In the genomic region with DNA sequence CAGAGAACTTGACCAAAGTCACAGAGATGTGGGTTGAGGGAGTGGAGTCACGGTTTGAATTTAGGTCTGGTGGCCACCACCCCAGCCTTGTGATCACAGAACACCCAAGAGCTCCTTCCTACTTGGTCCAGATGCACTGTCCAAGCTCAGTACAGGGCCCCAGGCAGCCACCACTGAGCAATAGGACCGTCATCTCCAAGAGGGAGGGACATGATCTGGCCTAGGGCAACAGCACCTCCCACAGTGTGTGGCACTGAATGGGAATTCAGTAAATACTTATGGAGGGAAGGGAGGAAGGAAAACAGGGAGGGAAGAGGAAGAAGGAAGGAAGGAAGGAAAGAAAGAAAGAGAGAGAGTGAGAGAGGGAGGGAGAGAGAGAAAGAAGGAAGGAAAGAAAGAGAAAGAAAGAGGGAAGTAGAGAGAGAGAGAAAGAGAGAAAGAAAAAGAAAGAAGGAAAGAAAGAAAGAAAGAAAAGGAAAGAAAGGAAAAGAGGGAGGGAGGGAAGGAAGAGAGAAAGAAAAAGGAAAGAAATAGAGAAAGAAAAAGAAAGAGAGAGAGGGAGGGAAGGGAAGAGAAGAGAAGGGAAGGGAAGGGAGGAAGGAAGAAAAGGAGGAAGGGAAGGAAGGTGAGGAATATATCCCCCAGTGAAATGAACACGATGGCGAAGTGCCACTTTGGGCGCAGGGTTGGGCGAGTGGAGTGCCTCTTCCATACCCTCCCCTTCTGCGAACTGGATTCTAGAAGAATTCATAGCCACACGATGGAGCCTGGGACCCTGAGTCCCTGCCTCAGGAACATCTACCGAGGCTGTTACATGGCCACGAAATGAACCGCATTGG, we compare ENCODE assay signal across 1 cellular context.
TF ChIP-seq lines count a peak whose summit lies in the region.

No MANE protein-coding gene starts in this region.

TF ChIP-seq in HepG2, 621 proteins besides CTCF, POLR2A, EP300 and RAD21:
- TF ChIP-seq LCORL (IDR thresholded peaks at IDR 0.05) (0 out of 2 replicates have a peak, but pooled peaks have one; percentile 25), LCORL (CRISPR knock-in tag; IDR thresholded peaks at IDR 0.05) (no peak), REPIN1 (CRISPR knock-in tag; IDR thresholded peaks at IDR 0.05; ENCODE audit: borderline replicate concordance, low read depth) (no peak), ZKSCAN8 (CRISPR knock-in tag; IDR thresholded peaks at IDR 0.05; ENCODE audit: borderline replicate concordance) (no peak), CHCHD3 (CRISPR knock-in tag; IDR thresholded peaks at IDR 0.05) (no peak), ZNF607 (CRISPR knock-in tag; IDR thresholded peaks at IDR 0.05; ENCODE audit: borderline replicate concordance) (no peak), NBN (conservative IDR thresholded peaks at IDR 0.05) (no peak), NR2F1 (CRISPR knock-in tag; IDR thresholded peaks at IDR 0.05) (no peak), FOXK2 (IDR thresholded peaks at IDR 0.05) (peak; percentile 22; the same call in 1 of the 2 replicates), THYN1 (CRISPR knock-in tag; IDR thresholded peaks at IDR 0.05; ENCODE audit: borderline replicate concordance, low read depth) (no peak)
- TF ChIP-seq, protein P1, sequence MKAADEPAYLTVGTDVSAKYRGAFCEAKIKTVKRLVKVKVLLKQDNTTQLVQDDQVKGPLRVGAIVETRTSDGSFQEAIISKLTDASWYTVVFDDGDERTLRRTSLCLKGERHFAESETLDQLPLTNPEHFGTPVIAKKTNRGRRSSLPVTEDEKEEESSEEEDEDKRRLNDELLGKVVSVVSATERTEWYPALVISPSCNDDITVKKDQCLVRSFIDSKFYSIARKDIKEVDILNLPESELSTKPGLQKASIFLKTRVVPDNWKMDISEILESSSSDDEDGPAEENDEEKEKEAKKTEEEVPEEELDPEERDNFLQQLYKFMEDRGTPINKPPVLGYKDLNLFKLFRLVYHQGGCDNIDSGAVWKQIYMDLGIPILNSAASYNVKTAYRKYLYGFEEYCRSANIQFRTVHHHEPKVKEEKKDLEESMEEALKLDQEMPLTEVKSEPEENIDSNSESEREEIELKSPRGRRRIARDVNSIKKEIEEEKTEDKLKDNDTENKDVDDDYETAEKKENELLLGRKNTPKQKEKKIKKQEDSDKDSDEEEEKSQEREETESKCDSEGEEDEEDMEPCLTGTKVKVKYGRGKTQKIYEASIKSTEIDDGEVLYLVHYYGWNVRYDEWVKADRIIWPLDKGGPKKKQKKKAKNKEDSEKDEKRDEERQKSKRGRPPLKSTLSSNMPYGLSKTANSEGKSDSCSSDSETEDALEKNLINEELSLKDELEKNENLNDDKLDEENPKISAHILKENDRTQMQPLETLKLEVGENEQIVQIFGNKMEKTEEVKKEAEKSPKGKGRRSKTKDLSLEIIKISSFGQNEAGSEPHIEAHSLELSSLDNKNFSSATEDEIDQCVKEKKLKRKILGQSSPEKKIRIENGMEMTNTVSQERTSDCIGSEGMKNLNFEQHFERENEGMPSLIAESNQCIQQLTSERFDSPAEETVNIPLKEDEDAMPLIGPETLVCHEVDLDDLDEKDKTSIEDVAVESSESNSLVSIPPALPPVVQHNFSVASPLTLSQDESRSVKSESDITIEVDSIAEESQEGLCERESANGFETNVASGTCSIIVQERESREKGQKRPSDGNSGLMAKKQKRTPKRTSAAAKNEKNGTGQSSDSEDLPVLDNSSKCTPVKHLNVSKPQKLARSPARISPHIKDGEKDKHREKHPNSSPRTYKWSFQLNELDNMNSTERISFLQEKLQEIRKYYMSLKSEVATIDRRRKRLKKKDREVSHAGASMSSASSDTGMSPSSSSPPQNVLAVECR (CRISPR knock-in tag; IDR thresholded peaks at IDR 0.05; ENCODE audit: borderline replicate concordance), result no peak
- TF ChIP-seq, protein P2, sequence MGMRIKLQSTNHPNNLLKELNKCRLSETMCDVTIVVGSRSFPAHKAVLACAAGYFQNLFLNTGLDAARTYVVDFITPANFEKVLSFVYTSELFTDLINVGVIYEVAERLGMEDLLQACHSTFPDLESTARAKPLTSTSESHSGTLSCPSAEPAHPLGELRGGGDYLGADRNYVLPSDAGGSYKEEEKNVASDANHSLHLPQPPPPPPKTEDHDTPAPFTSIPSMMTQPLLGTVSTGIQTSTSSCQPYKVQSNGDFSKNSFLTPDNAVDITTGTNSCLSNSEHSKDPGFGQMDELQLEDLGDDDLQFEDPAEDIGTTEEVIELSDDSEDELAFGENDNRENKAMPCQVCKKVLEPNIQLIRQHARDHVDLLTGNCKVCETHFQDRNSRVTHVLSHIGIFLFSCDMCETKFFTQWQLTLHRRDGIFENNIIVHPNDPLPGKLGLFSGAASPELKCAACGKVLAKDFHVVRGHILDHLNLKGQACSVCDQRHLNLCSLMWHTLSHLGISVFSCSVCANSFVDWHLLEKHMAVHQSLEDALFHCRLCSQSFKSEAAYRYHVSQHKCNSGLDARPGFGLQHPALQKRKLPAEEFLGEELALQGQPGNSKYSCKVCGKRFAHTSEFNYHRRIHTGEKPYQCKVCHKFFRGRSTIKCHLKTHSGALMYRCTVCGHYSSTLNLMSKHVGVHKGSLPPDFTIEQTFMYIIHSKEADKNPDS (CRISPR knock-in tag; IDR thresholded peaks at IDR 0.05), result no peak
- TF ChIP-seq, protein P3, sequence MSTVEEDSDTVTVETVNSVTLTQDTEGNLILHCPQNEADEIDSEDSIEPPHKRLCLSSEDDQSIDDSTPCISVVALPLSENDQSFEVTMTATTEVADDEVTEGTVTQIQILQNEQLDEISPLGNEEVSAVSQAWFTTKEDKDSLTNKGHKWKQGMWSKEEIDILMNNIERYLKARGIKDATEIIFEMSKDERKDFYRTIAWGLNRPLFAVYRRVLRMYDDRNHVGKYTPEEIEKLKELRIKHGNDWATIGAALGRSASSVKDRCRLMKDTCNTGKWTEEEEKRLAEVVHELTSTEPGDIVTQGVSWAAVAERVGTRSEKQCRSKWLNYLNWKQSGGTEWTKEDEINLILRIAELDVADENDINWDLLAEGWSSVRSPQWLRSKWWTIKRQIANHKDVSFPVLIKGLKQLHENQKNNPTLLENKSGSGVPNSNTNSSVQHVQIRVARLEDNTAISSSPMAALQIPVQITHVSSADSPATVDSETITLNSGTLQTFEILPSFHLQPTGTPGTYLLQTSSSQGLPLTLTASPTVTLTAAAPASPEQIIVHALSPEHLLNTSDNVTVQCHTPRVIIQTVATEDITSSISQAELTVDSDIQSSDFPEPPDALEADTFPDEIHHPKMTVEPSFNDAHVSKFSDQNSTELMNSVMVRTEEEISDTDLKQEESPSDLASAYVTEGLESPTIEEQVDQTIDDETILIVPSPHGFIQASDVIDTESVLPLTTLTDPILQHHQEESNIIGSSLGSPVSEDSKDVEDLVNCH (CRISPR knock-in tag; IDR thresholded peaks at IDR 0.05), result no peak
- TF ChIP-seq, protein P4, sequence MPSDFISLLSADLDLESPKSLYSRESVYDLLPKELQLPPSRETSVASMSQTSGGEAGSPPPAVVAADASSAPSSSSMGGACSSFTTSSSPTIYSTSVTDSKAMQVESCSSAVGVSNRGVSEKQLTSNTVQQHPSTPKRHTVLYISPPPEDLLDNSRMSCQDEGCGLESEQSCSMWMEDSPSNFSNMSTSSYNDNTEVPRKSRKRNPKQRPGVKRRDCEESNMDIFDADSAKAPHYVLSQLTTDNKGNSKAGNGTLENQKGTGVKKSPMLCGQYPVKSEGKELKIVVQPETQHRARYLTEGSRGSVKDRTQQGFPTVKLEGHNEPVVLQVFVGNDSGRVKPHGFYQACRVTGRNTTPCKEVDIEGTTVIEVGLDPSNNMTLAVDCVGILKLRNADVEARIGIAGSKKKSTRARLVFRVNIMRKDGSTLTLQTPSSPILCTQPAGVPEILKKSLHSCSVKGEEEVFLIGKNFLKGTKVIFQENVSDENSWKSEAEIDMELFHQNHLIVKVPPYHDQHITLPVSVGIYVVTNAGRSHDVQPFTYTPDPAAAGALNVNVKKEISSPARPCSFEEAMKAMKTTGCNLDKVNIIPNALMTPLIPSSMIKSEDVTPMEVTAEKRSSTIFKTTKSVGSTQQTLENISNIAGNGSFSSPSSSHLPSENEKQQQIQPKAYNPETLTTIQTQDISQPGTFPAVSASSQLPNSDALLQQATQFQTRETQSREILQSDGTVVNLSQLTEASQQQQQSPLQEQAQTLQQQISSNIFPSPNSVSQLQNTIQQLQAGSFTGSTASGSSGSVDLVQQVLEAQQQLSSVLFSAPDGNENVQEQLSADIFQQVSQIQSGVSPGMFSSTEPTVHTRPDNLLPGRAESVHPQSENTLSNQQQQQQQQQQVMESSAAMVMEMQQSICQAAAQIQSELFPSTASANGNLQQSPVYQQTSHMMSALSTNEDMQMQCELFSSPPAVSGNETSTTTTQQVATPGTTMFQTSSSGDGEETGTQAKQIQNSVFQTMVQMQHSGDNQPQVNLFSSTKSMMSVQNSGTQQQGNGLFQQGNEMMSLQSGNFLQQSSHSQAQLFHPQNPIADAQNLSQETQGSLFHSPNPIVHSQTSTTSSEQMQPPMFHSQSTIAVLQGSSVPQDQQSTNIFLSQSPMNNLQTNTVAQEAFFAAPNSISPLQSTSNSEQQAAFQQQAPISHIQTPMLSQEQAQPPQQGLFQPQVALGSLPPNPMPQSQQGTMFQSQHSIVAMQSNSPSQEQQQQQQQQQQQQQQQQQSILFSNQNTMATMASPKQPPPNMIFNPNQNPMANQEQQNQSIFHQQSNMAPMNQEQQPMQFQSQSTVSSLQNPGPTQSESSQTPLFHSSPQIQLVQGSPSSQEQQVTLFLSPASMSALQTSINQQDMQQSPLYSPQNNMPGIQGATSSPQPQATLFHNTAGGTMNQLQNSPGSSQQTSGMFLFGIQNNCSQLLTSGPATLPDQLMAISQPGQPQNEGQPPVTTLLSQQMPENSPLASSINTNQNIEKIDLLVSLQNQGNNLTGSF (CRISPR knock-in tag; IDR thresholded peaks at IDR 0.05), result no peak
